In genomic region chr2:30463535-30463934, GRCh38 we compare ENCODE assay signal across 30 cellular contexts.
"Had no signal": no experiment of that assay in that cellular context is flagged by ENCODE, and none has a peak within 500 bp of the region (broad histone marks: within the 10 kb centered on the region; RNA-seq: fewer than 3 reads in every experiment).

No MANE protein-coding gene starts in this region.

- ATAC-seq: activated CD4-positive, alpha-beta T cell treated with anti-CD3 and anti-CD28 coated beads for 36 hours; activated CD4-positive, CD25-positive, alpha-beta regulatory T cell treated with anti-CD3 and anti-CD28 coated beads, Interleukin-2, amount 50 U/mL, for 24 hours; activated CD8-positive, alpha-beta T cell treated with anti-CD3 and anti-CD28 coated beads, Interleukin-2, amount 10 ng/mL, durations not matched to agents 7 days and 5 days had no signal

- H3K27ac ChIP-seq: PC-9, RWPE1 had no signal

- H3K4me2 ChIP-seq: PC-9 had no signal

- H3K27ac Mint-ChIP-seq: activated CD4-positive, alpha-beta T cell treated with anti-CD3 and anti-CD28 coated beads, Interleukin-2, amount 10 ng/mL, durations not matched to agents 7 days and 5 days; activated CD8-positive, alpha-beta T cell treated with anti-CD3 and anti-CD28 coated beads, Interleukin-2, amount 10 ng/mL, durations not matched to agents 7 days and 5 days; activated T-helper 2 cell treated with anti-CD3 and anti-CD28 coated beads, Interferon-gamma antibody, Interleukin-2, Interleukin-4, amounts not matched to agents 10 μg/mL and 5 μg/mL and 100 μg/mL, durations not matched to agents 14 hours and 24 hours and 36 hours; brain had no signal

- H3K4me3 ChIP-seq: PC-9 had no signal

- DNase-seq: activated CD4-positive, alpha-beta T cell treated with anti-CD3 and anti-CD28 coated beads for 36 hours; activated CD4-positive, alpha-beta T cell treated with anti-CD3 and anti-CD28 coated beads, Interleukin-2, amount 10 ng/mL, durations not matched to agents 7 days and 5 days; activated CD4-positive, alpha-beta T cell treated with anti-CD3 and anti-CD28 coated beads, Interleukin-2, amount 50 U/mL, for 48 hours; activated CD8-positive, alpha-beta T cell treated with anti-CD3 and anti-CD28 coated beads, Interleukin-2, amount 10 ng/mL, durations not matched to agents 7 days and 5 days; activated gamma-delta T cell; activated naive CD4-positive, alpha-beta T cell treated with Interleukin-2 at 50 U/mL for 16 hours; activated T-cell treated with anti-CD3 and anti-CD28 coated beads, Interleukin-2, amount 50 U/mL, for 24 hours; anterior cingulate cortex; caudate nucleus; Kasumi-1; KG1; MM.1S; MV-4-11; NCI-H1092; NCI-H1436 treated with DMSO at 0.1 percent for 48 hours; NCI-H1694 treated with DMSO at 0.1 percent for 48 hours; NCI-H2029; NCI-H345; NCI-H524 treated with DMSO at 0.1 percent for 48 hours; NK-92 treated with Interleukin-12 subunit alpha and Interleukin-12 subunit beta, amount 100 ng/mL, for 24 hours; PC-9; Right ventricle myocardium superior; SW 1271; T-helper 1 cell; T-helper 2 cell had no signal

- H2AFZ ChIP-seq: PC-9 had no signal

- H3K27me3 Mint-ChIP-seq: activated CD4-positive, alpha-beta T cell treated with anti-CD3 and anti-CD28 coated beads for 36 hours; activated CD4-positive, alpha-beta T cell treated with anti-CD3 and anti-CD28 coated beads, Interleukin-2, amount 10 ng/mL, durations not matched to agents 7 days and 5 days; activated naive CD4-positive, alpha-beta T cell treated with anti-CD3 and anti-CD28 coated beads, Interleukin-2, amount 50 U/mL, for 24 hours; activated T-cell treated with anti-CD3 and anti-CD28 coated beads, Interleukin-2, amount 50 U/mL, for 24 hours had no signal

- H3K9me3 Mint-ChIP-seq: activated naive CD4-positive, alpha-beta T cell treated with anti-CD3 and anti-CD28 coated beads, Interleukin-2, amount 50 U/mL, for 24 hours; activated T-cell treated with anti-CD3 and anti-CD28 coated beads, Interleukin-2, amount 50 U/mL, for 24 hours; activated T-helper 2 cell treated with anti-CD3 and anti-CD28 coated beads, Interferon-gamma antibody, Interleukin-2, Interleukin-4, amounts not matched to agents 10 μg/mL and 5 μg/mL and 100 μg/mL, durations not matched to agents 14 hours and 24 hours and 36 hours had no signal

- H3K4me3 Mint-ChIP-seq: activated CD4-positive, alpha-beta T cell treated with anti-CD3 and anti-CD28 coated beads for 36 hours; activated CD4-positive, alpha-beta T cell treated with anti-CD3 and anti-CD28 coated beads, Interleukin-2, amount 10 ng/mL, durations not matched to agents 7 days and 5 days; activated CD8-positive, alpha-beta T cell treated with anti-CD3 and anti-CD28 coated beads, Interleukin-2, amount 10 ng/mL, durations not matched to agents 7 days and 5 days; activated naive CD4-positive, alpha-beta T cell treated with anti-CD3 and anti-CD28 coated beads, Interleukin-2, amount 50 U/mL, for 24 hours; activated T-cell treated with anti-CD3 and anti-CD28 coated beads, Interleukin-2, amount 50 U/mL, for 24 hours; brain had no signal
